In genomic region chr1:10667815-10668214, GRCh38 we compare ENCODE assay signal across 13 cellular contexts.
A peak's percentile ranks its signal among the peaks of the same experiment; 100 is the strongest.
DNase-seq lines count a peak whose midpoint lies in the region; ATAC-seq and TF ChIP-seq lines count a peak whose summit lies in the region.
"Had no signal": no experiment of that assay in that cellular context is flagged by ENCODE, and none has a peak within 500 bp of the region (broad histone marks: within the 10 kb centered on the region; RNA-seq: fewer than 3 reads in every experiment).

No MANE protein-coding gene starts in this region.

- no peak overlapping the region for H3K23ac ChIP-seq in H9 (ENCODE audit: insufficient read length, low read depth, low read length)

- H3K4me3 ChIP-seq in BLaER1 (no peak overlapping the region), SJCRH30 (peak overlapping the region; percentile 12)
- H3K4me3 ChIP-seq: SJSA1 had no signal

- no peak overlapping the region for H3K9ac ChIP-seq in BLaER1
- H3K9ac ChIP-seq in H9 (ENCODE audit: extremely low read depth, insufficient read length, low read length) = no peak overlapping the region

- H3K56ac ChIP-seq in H9 (ENCODE audit: insufficient read length, low read depth, low read length) = no peak overlapping the region

- H3K14ac ChIP-seq in H9 (ENCODE audit: insufficient read depth, low read length) = 0 out of 2 replicates have a peak overlapping the region, but pooled peaks have one; percentile 10

- H3K27ac ChIP-seq in BLaER1 = peak overlapping the region; percentile 38; the same call in 1 of the 2 replicates
- no peak overlapping the region for H3K27ac ChIP-seq in H9 (ENCODE audit: insufficient read length, low read depth, low read length)
- H3K27ac ChIP-seq in SJCRH30 = no peak overlapping the region
- H3K27ac ChIP-seq: SJSA1 had no signal

- no peak overlapping the region for H3T11ph ChIP-seq in H9 (ENCODE audit: low read length)

- DNase-seq in H9 (no peak), SJCRH30 (peak; percentile 59 to 61)
- DNase-seq in activated CD8-positive, alpha-beta memory T cell treated with anti-CD3 and anti-CD28 coated beads, Interleukin-2, amount 50 U/mL, for 4 hours = no peak
- DNase-seq in activated CD8-positive, alpha-beta memory T cell treated with anti-CD3 and anti-CD28 coated beads for 24 hours = no peak
- no peak for DNase-seq in activated CD8-positive, alpha-beta T cell treated with anti-CD3 and anti-CD28 coated beads, Interleukin-2, amount 10 ng/mL, durations not matched to agents 7 days and 5 days
- DNase-seq: activated gamma-delta T cell; MV-4-11; stimulated activated CD4-positive, alpha-beta T cell treated with anti-CD3 and anti-CD28 coated beads, Interleukin-2, amount 100 ng/mL, for 24 hours had no signal

- POLR2A ChIA-PET in activated CD8-positive, alpha-beta T cell treated with anti-CD3 and anti-CD28 coated beads, Interleukin-2, amount 10 ng/mL, durations not matched to agents 7 days and 5 days (lab: Charles Lee) = no interaction called here

- H3K79me2 ChIP-seq in H9 (ENCODE audit: insufficient read depth, low read length) = no peaks in the 10 kb centered on the region

- no peak overlapping the region for H2BK120ac ChIP-seq in H9 (ENCODE audit: low read depth, low read length, poor library complexity, severe bottlenecking)

- H3K4me2 ChIP-seq in BLaER1 (peak overlapping the region; percentile 40; the same call in 1 of the 2 replicates), H9 (ENCODE audit: insufficient read depth, insufficient read length, low read length) (no peak overlapping the region)

- H4K91ac ChIP-seq in H9 (ENCODE audit: insufficient read length, low read depth, low read length) = no peak overlapping the region

- H2BK5ac ChIP-seq in H9 (ENCODE audit: insufficient read length, low read length) = no peak overlapping the region

- no peak overlapping the region for H4K8ac ChIP-seq in H9 (replicated peaks; ENCODE audit: insufficient read length, low read depth, low read length)

- H3K9me3 Mint-ChIP-seq in H9 (no peaks in the 10 kb centered on the region), nephron (no peaks in the 10 kb centered on the region)
- no peaks in the 10 kb centered on the region for H3K9me3 Mint-ChIP-seq in activated CD8-positive, alpha-beta T cell treated with anti-CD3 and anti-CD28 coated beads, Interleukin-2, amount 10 ng/mL, durations not matched to agents 7 days and 5 days (ENCODE audit: insufficient read depth)

- H3K27me3 ChIP-seq in BLaER1 = no peaks in the 10 kb centered on the region
- no peaks in the 10 kb centered on the region for H3K27me3 ChIP-seq in H9 (ENCODE audit: insufficient read depth, low read length)
- peaks cover 15% of the 10 kb centered on the region; the same call in 1 of the 2 replicates for H3K27me3 ChIP-seq in SJCRH30

- H2BK12ac ChIP-seq in H9 (ENCODE audit: insufficient read length, low read depth, low read length) = no peak overlapping the region

- peaks cover 14 to 33% of the 10 kb centered on the region in 2 experiments for H3K4me1 Mint-ChIP-seq in H9
- H3K4me1 Mint-ChIP-seq in nephron = peaks cover 59% of the 10 kb centered on the region
- H3K4me1 Mint-ChIP-seq in activated CD8-positive, alpha-beta T cell treated with anti-CD3 and anti-CD28 coated beads, Interleukin-2, amount 10 ng/mL, durations not matched to agents 7 days and 5 days (ENCODE audit: low read depth) = no peaks in the 10 kb centered on the region

- H4K20me1 ChIP-seq in BLaER1 (peaks cover 14% of the 10 kb centered on the region; the same call in 1 of the 2 replicates), H9 (ENCODE audit: control insufficient read depth, insufficient read depth, insufficient read length) (no peaks in the 10 kb centered on the region)

- CTCF ChIA-PET in activated CD8-positive, alpha-beta T cell treated with anti-CD3 and anti-CD28 coated beads, Interleukin-2, amount 10 ng/mL, durations not matched to agents 7 days and 5 days (lab: Charles Lee) = no interaction called here

- no peak overlapping the region for H3K4ac ChIP-seq in H9 (ENCODE audit: low read depth, low read length)

- H3K9me3 ChIP-seq in BLaER1 = no peaks in the 10 kb centered on the region
- no peaks in the 10 kb centered on the region for H3K9me3 ChIP-seq in H9 (ENCODE audit: control insufficient read depth, low read depth, low read length)
- no peaks in the 10 kb centered on the region for H3K9me3 ChIP-seq in SJCRH30 (replicated peaks)
- H3K9me3 ChIP-seq: SJSA1 had no signal

- H2AK5ac ChIP-seq in H9 (ENCODE audit: insufficient read length, low read length) = no peak overlapping the region

- H3K4me1 ChIP-seq in BLaER1 (peaks cover 63% of the 10 kb centered on the region), H9 (ENCODE audit: insufficient read depth, low read length) (no peaks in the 10 kb centered on the region; the same call in 1 of the 2 replicates), SJCRH30 (peaks cover 30% of the 10 kb centered on the region)
- H3K4me1 ChIP-seq: SJSA1 had no signal

- no peak overlapping the region for H3K18ac ChIP-seq in H9 (ENCODE audit: insufficient read length, low read depth, low read length)

- H2BK15ac ChIP-seq in H9 (ENCODE audit: low read depth, low read length) = no peak overlapping the region

- H3K79me1 ChIP-seq in H9 (ENCODE audit: insufficient read depth, low read depth, low read length, poor library complexity, severe bottlenecking) = no peaks in the 10 kb centered on the region

- H3K27me3 Mint-ChIP-seq in H9 (ENCODE audit: low read depth) = no peaks in the 10 kb centered on the region
- peaks cover 35% of the 10 kb centered on the region for H3K27me3 Mint-ChIP-seq in nephron (ENCODE audit: low read depth)
- no peaks in the 10 kb centered on the region for H3K27me3 Mint-ChIP-seq in activated CD8-positive, alpha-beta T cell treated with anti-CD3 and anti-CD28 coated beads, Interleukin-2, amount 10 ng/mL, durations not matched to agents 7 days and 5 days (ENCODE audit: low read depth)
- H3K27me3 Mint-ChIP-seq: B cell had no signal

- no peak for ATAC-seq in HG02571 (IDR thresholded peaks at IDR 0.05; ENCODE audit: unreplicated experiment)
- no peak for ATAC-seq in activated CD8-positive, alpha-beta T cell treated with anti-CD3 and anti-CD28 coated beads, Interleukin-2, amount 10 ng/mL, durations not matched to agents 7 days and 5 days

- H3K36me3 ChIP-seq in BLaER1 (peaks cover 4% of the 10 kb centered on the region; the same call in 1 of the 2 replicates), SJCRH30 (no peaks in the 10 kb centered on the region)
- H3K36me3 ChIP-seq: SJSA1 had no signal

- H3K4me3 Mint-ChIP-seq in H9 (no peak overlapping the region), nephron (no peak overlapping the region)
- no peak overlapping the region for H3K4me3 Mint-ChIP-seq in activated CD8-positive, alpha-beta T cell treated with anti-CD3 and anti-CD28 coated beads, Interleukin-2, amount 10 ng/mL, durations not matched to agents 7 days and 5 days
- H3K4me3 Mint-ChIP-seq: B cell had no signal

- H4K5ac ChIP-seq in H9 (ENCODE audit: insufficient read length, low read depth, low read length) = no peak overlapping the region

- H2BK20ac ChIP-seq in H9 (ENCODE audit: low read depth, low read length, poor library complexity, severe bottlenecking) = no peak overlapping the region

- H3K36me3 Mint-ChIP-seq in H9 (ENCODE audit: insufficient read depth in 1 of 3, low read depth in 3 of 3) (no peaks in the 10 kb centered on the region; a peak in 1 of 7 replicates), nephron (ENCODE audit: low read depth) (no peaks in the 10 kb centered on the region)
- H3K36me3 Mint-ChIP-seq in activated CD8-positive, alpha-beta T cell treated with anti-CD3 and anti-CD28 coated beads, Interleukin-2, amount 10 ng/mL, durations not matched to agents 7 days and 5 days (ENCODE audit: low read depth) = no peaks in the 10 kb centered on the region

- TF ChIP-seq CTCF in H9 (conservative IDR thresholded peaks at IDR 0.05) (no peak), nephron (IDR thresholded peaks at IDR 0.05; ENCODE audit: unreplicated experiment in 3 of 3) (no peak)

- no peak overlapping the region for H2AFZ ChIP-seq in H9 (ENCODE audit: low read length)

- no CpG with 5 or more reads among the region's 20 CpGs for whole genome bisulfite sequencing in H9 (ENCODE audit: extremely low coverage, insufficient read length, low lambda C conversion rate)

- no peaks in the 10 kb centered on the region for H3K23me2 ChIP-seq in H9 (ENCODE audit: insufficient read length, low read depth, low read length, poor library complexity, severe bottlenecking)

- no peak overlapping the region for H3K27ac Mint-ChIP-seq in H9
- H3K27ac Mint-ChIP-seq in nephron = peak overlapping the region in 2 of 3 experiments; percentile 56 to 78
- H3K27ac Mint-ChIP-seq in activated CD8-positive, alpha-beta T cell treated with anti-CD3 and anti-CD28 coated beads, Interleukin-2, amount 10 ng/mL, durations not matched to agents 7 days and 5 days = no peak overlapping the region
- H3K27ac Mint-ChIP-seq: B cell had no signal

Comparison
In these comparisons a context has a peak if more than half of its experiments do, and no peak if none do; other contexts are left out.
1. DNase-seq: peak in SJCRH30 (2 of 2); none in H9 (single experiment), activated CD8-positive, alpha-beta memory T cell treated with anti-CD3 and anti-CD28 coated beads, Interleukin-2, amount 50 U/mL, for 4 hours (single experiment), activated CD8-positive, alpha-beta memory T cell treated with anti-CD3 and anti-CD28 coated beads for 24 hours (single experiment) and activated CD8-positive, alpha-beta T cell treated with anti-CD3 and anti-CD28 coated beads, Interleukin-2, amount 10 ng/mL, durations not matched to agents 7 days and 5 days (single experiment).
2. H3K27ac Mint-ChIP-seq: peak in nephron (2 of 3); none in H9 (0 of 3) and activated CD8-positive, alpha-beta T cell treated with anti-CD3 and anti-CD28 coated beads, Interleukin-2, amount 10 ng/mL, durations not matched to agents 7 days and 5 days (single experiment).